Comparison of ENCODE assay signal across 22 cellular contexts in genomic region chr12:96414637-96415036, GRCh38. TPM values are rescaled to one million over a fixed set of nuclear protein-coding genes. Genes with fewer than 3 reads are reported as not detected.
DNase-seq lines count a peak whose midpoint lies in the region; ATAC-seq and TF ChIP-seq lines count a peak whose summit lies in the region.
"Had no signal": no experiment of that assay in that cellular context is flagged by ENCODE, and none has a peak within 500 bp of the region (broad histone marks: within the 10 kb centered on the region; RNA-seq: fewer than 3 reads in every experiment).

No MANE protein-coding gene starts in this region.

- TF ChIP-seq CTCF in WERI-Rb-1 (IDR thresholded peaks at IDR 0.05; ENCODE audit: low read depth, low read length) (no peak), glutamatergic neuron (IDR thresholded peaks at IDR 0.05; ENCODE audit: partially characterized antibody, unreplicated experiment) (no peak)

- peaks cover 16% of the 10 kb centered on the region for H3K4me1 Mint-ChIP-seq in glutamatergic neuron (ENCODE audit: low read depth, unreplicated experiment)

- peaks cover 2% of the 10 kb centered on the region for H3K9me3 Mint-ChIP-seq in glutamatergic neuron (ENCODE audit: unreplicated experiment)
- H3K9me3 Mint-ChIP-seq: CD8-positive, alpha-beta memory T cell had no signal

- H3K36me3 Mint-ChIP-seq in glutamatergic neuron (ENCODE audit: unreplicated experiment): no peaks in the 10 kb centered on the region
- H3K36me3 Mint-ChIP-seq: CD8-positive, alpha-beta memory T cell had no signal

- H3K36me3 ChIP-seq in WERI-Rb-1: no peaks in the 10 kb centered on the region

- DNase-seq in NCI-H1105 treated with DMSO at 0.1 percent for 48 hours (lab: John Stamatoyannopoulos, UW) (peak; percentile 57), NCI-H2171 treated with DMSO at 0.1 percent for 48 hours (lab: John Stamatoyannopoulos, UW) (peak; percentile 98), WERI-Rb-1 (peak; percentile 34), glutamatergic neuron (no peak), G401 (ENCODE audit: low spot score) (no peak), NCI-H1417 (lab: John Stamatoyannopoulos, UW) (no peak)
- DNase-seq: C1 segment of cervical spinal cord; CD8-positive, alpha-beta memory T cell; GDM1; GM23248; KBM-7; MV-4-11; NCI-H187; NCI-H446; NCI-H748 treated with DMSO at 0.1 percent for 48 hours; OCI-M1; SHP77 treated with DMSO at 0.1 percent for 48 hours; SK-N-SH; T-helper 1 cell; T-helper 9 cell had no signal

- in situ Hi-C loops in G401 (cut with HindIII; ENCODE audit: low sequenced_read_pairs): no loop called here

- peak overlapping the region; percentile 48 for H3K27ac Mint-ChIP-seq in glutamatergic neuron (ENCODE audit: unreplicated experiment)

- H3K27ac ChIP-seq in WERI-Rb-1: peak overlapping the region; percentile 37

- H3K27me3 Mint-ChIP-seq in glutamatergic neuron (ENCODE audit: unreplicated experiment): peaks cover 4% of the 10 kb centered on the region

- ATAC-seq in GM19467 (IDR thresholded peaks at IDR 0.05; ENCODE audit: unreplicated experiment): no peak
- ATAC-seq: HepG2 had no signal

- peak overlapping the region; percentile 39 for H3K4me3 Mint-ChIP-seq in glutamatergic neuron (ENCODE audit: unreplicated experiment)
- H3K4me3 Mint-ChIP-seq: CD8-positive, alpha-beta memory T cell had no signal

- H3K27me3 ChIP-seq in WERI-Rb-1 (ENCODE audit: insufficient read depth, low read depth, severe bottlenecking): no peaks in the 10 kb centered on the region

- no peaks in the 10 kb centered on the region for H3K9me3 ChIP-seq in WERI-Rb-1 (ENCODE audit: severe bottlenecking)
- H3K9me3 ChIP-seq: SK-N-SH had no signal

- H3K4me3 ChIP-seq in WERI-Rb-1 (ENCODE audit: low read depth, low read length): no peak overlapping the region
- H3K4me3 ChIP-seq: GM23248 had no signal

RNA-seq across cellular contexts. Expression of gene CDK17, which starts 14.4 kb away (rescaled TPM):
- total RNA-seq in glutamatergic neuron (ENCODE audit: unreplicated experiment): 46.7 TPM
- total RNA-seq in G401 (2014; rRNA removed; shearing (Covaris generic)): 13.9 and 26.2 TPM in 2 replicates

Comparison
In these comparisons a context has a peak if more than half of its experiments do, and no peak if none do; other contexts are left out.
1. DNase-seq: peak in NCI-H1105 treated with DMSO at 0.1 percent for 48 hours (single experiment), NCI-H2171 treated with DMSO at 0.1 percent for 48 hours (single experiment) and WERI-Rb-1 (single experiment); none in glutamatergic neuron (single experiment), G401 (single experiment) and NCI-H1417 (0 of 3).